In genomic region chr4:849478-850175, GRCh38 we compare ENCODE assay signal across 20 cellular contexts. TPM values are rescaled to one million over a fixed set of nuclear protein-coding genes. Genes with fewer than 3 reads are reported as not detected.
"Had no signal": no experiment of that assay in that cellular context is flagged by ENCODE, and none has a peak within 500 bp of the region (broad histone marks: within the 10 kb centered on the region; RNA-seq: fewer than 3 reads in every experiment).

No MANE protein-coding gene starts in this region.

- H3K4me1 Mint-ChIP-seq: stimulated activated memory B cell treated with anti-CD40 and anti-IgM and Interleukin-4, amounts not matched to agents 10 μg/mL and 1 μg/mL and 100 μg/mL, for 72 hours had no signal

- H3K27me3 Mint-ChIP-seq: naive B cell; stimulated activated memory B cell treated with anti-CD40 and anti-IgM and Interleukin-4, amounts not matched to agents 10 μg/mL and 1 μg/mL and 100 μg/mL, for 72 hours had no signal

- H3K4me1 ChIP-seq: esophagus squamous epithelium, neural progenitor cell, prostate gland had no signal

- H3K9me3 ChIP-seq: esophagus squamous epithelium, mucosa of descending colon, prostate gland, thoracic aorta had no signal

- H3K9me3 Mint-ChIP-seq: activated T-cell treated with anti-CD3 and anti-CD28 coated beads, Interleukin-2, amount 50 U/mL, for 72 hours; naive B cell; neural progenitor cell; stimulated activated memory B cell treated with anti-CD40 and anti-IgM and Interleukin-4, amounts not matched to agents 10 μg/mL and 1 μg/mL and 100 μg/mL, for 72 hours had no signal

- ATAC-seq: mucosa of descending colon; sciatic nerve; stimulated activated memory B cell treated with anti-CD40 and anti-IgM and Interleukin-4, amounts not matched to agents 10 μg/mL and 1 μg/mL and 100 μg/mL, for 72 hours had no signal

- H2AFZ ChIP-seq: neural progenitor cell had no signal

- H3K4me3 ChIP-seq: esophagus squamous epithelium, mucosa of descending colon, neural progenitor cell, prostate gland, smooth muscle cell, thoracic aorta had no signal

- H3K4me3 Mint-ChIP-seq: activated T-cell treated with anti-CD3 and anti-CD28 coated beads, Interleukin-2, amount 50 U/mL, for 72 hours; naive B cell; neural progenitor cell; stimulated activated memory B cell treated with anti-CD40 and anti-IgM and Interleukin-4, amounts not matched to agents 10 μg/mL and 1 μg/mL and 100 μg/mL, for 72 hours had no signal

- H3K27me3 ChIP-seq: esophagus squamous epithelium, neural progenitor cell had no signal

- H3K27ac ChIP-seq: esophagus squamous epithelium, neural progenitor cell, prostate gland, thoracic aorta had no signal

- H3K9ac ChIP-seq: neural progenitor cell had no signal

- DNase-seq: activated CD4-positive, alpha-beta T cell treated with anti-CD3 and anti-CD28 coated beads for 1 hour; activated CD4-positive, alpha-beta T cell treated with anti-CD3 and anti-CD28 coated beads, Interleukin-2, amount 50 U/mL, for 4 hours; activated effector memory CD4-positive, alpha-beta T cell treated with anti-CD3 and anti-CD28 coated beads, Interleukin-2, amount 50 U/mL, for 16 hours; activated naive CD4-positive, alpha-beta T cell treated with anti-CD3 and anti-CD28 coated beads, Interleukin-2, amount 50 U/mL, for 16 hours; activated T-cell treated with anti-CD3 and anti-CD28 coated beads, Interleukin-2, amount 50 U/mL, for 72 hours; cerebellar nuclear complex; effector memory CD4-positive, alpha-beta T cell; esophagus squamous epithelium; naive B cell; stimulated activated CD4-positive, alpha-beta T cell treated with anti-CD3 and anti-CD28 coated beads, Interleukin-4, amount 100 ng/mL, for 4 hours; T1000 had no signal

- H3K36me3 ChIP-seq: neural progenitor cell had no signal

- H3K4me2 ChIP-seq: neural progenitor cell, smooth muscle cell had no signal

- FAIRE-seq: islet of Langerhans had no signal

- H3K27ac Mint-ChIP-seq: activated T-cell treated with anti-CD3 and anti-CD28 coated beads, Interleukin-2, amount 50 U/mL, for 72 hours; naive B cell; neural progenitor cell; stimulated activated memory B cell treated with anti-CD40 and anti-IgM and Interleukin-4, amounts not matched to agents 10 μg/mL and 1 μg/mL and 100 μg/mL, for 72 hours had no signal

- H3K36me3 Mint-ChIP-seq: naive B cell had no signal

RNA-seq across cellular contexts. Expression of gene CPLX1, which starts 23.7 kb away (rescaled TPM):
- total RNA-seq: osteocyte, smooth muscle cell had no signal
- polyA plus RNA-seq: smooth muscle cell had no signal
